1 cellular context compared by ENCODE assay signal in the genomic region with DNA sequence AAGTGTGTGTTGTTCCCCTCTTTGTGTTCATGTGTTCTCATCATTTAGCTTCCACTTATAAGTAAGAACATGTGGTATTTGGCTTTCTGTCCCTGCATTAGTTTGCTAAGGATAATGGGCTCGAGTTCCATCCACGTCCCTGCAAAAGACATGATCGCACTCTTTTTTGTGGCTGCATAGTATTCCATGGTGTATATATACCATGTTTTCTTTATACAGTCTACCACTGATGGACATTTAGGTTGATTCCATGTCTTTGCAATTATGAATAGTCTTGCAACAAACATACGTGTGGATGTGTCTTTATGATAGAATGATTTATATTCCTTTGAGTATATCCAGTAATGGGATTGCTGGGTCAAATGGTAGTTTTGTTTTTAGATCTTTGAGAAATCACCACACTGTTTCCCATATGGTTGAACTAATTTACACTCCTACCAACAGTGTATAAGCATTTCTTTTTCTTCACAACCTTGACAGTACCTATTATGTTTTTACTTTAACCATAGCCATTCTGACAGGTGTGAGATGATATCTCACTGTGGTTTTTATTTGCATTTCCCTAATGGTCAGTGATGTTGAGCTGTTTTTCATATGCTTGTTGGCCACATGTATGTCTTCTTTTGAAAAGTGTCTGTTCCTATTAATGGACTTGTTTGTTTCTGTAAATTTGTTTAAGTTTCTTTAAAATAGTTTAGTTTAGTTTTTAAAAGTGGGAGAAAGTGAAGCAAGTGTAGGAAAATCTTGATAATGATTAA.
A peak's percentile ranks its signal among the peaks of the same experiment; 100 is the strongest.
TF ChIP-seq lines count a peak whose summit lies in the region.

No MANE protein-coding gene starts in this region.

TF ChIP-seq in K562, 482 proteins besides CTCF, POLR2A, EP300 and RAD21:
- TF ChIP-seq RBM25 (IDR thresholded peaks at IDR 0.05; ENCODE audit: low read depth, low read length, severe bottlenecking) (peak; percentile 54), ZNF146 (CRISPR knock-in tag; IDR thresholded peaks at IDR 0.05; ENCODE audit: unreplicated experiment) (peak; percentile 71), MECOM (CRISPR knock-in tag; IDR thresholded peaks at IDR 0.05) (no peak)
TF ChIP-seq in K562: peak in this region for 2.
